Comparison of ENCODE assay signal across 8 cellular contexts in genomic region chr5:171957591-171958251, GRCh38. TPM values are rescaled to one million over a fixed set of nuclear protein-coding genes. Genes with fewer than 3 reads are reported as not detected.
DNase-seq lines count a peak whose midpoint lies in the region; ATAC-seq and TF ChIP-seq lines count a peak whose summit lies in the region.

No MANE protein-coding gene starts in this region.

- H3K27ac Mint-ChIP-seq in activated B cell treated with CpG ODN at 0.5 μM for 24 hours = peak overlapping the region; percentile 43

- H3K27me3 ChIP-seq in right cardiac atrium (ENCODE audit: control insufficient read depth, insufficient read depth) (no peaks in the 10 kb centered on the region), stomach smooth muscle (ENCODE audit: control insufficient read depth in 1 of 2, insufficient read depth in 2 of 2, low read length in 2 of 2) (no peaks in the 10 kb centered on the region)

- H3K4me3 Mint-ChIP-seq in activated B cell treated with CpG ODN at 0.5 μM for 24 hours = peak overlapping the region; percentile 39

- POLR2A ChIA-PET in activated B cell treated with CpG ODN at 0.5 μM for 24 hours (lab: Charles Lee) = interaction anchor here (1.3 to 1.6 kb wide), 2 partner anchors 49 kb away, joined by 4 to 6 read pairs; partner anchors contain the start of gene FBXW11

- intact Hi-C loops in activated B cell treated with CpG ODN at 0.5 μM for 24 hours (cut with micrococcal nuclease) (no loop called here), right cardiac atrium (cut with DNase I) (no loop called here), posterior cingulate gyrus (cut with DNase I) (no loop called here)

- no peaks in the 10 kb centered on the region for H3K27me3 Mint-ChIP-seq in activated B cell treated with CpG ODN at 0.5 μM for 24 hours

- H3K4me1 ChIP-seq in right cardiac atrium (ENCODE audit: control insufficient read depth, insufficient read depth, low read length) (peaks cover 13% of the 10 kb centered on the region), stomach smooth muscle (ENCODE audit: control insufficient read depth, insufficient read depth, low read length) (peaks cover 28% of the 10 kb centered on the region)

- ATAC-seq in activated B cell treated with CpG ODN at 0.5 μM for 24 hours (ENCODE audit: low read depth) (no peak), right cardiac atrium (peak in 1 of 2 donors; percentile 36), HG02970 (IDR thresholded peaks at IDR 0.05; ENCODE audit: low FRiP score, unreplicated experiment) (no peak)

- DNase-seq in activated CD4-positive, alpha-beta T cell treated with anti-CD3 and anti-CD28 coated beads for 48 hours = peak; percentile 83
- no peak for DNase-seq in activated CD4-positive, alpha-beta T cell treated with anti-CD3 and anti-CD28 coated beads, Interleukin-2, amount 50 U/mL, for 1 hour
- DNase-seq in activated B cell treated with CpG ODN at 0.5 μM for 24 hours = no peak
- no peak for DNase-seq in right cardiac atrium
- no peak for DNase-seq in posterior cingulate gyrus
- no peak for DNase-seq in foreskin melanocyte

- H3K4me1 Mint-ChIP-seq in activated B cell treated with CpG ODN at 0.5 μM for 24 hours = peaks cover 92% of the 10 kb centered on the region

- H3K9me3 ChIP-seq in right cardiac atrium (ENCODE audit: control insufficient read depth, low read length) (no peaks in the 10 kb centered on the region), stomach smooth muscle (ENCODE audit: control insufficient read depth in 2 of 2, low read length in 2 of 2) (no peaks in the 10 kb centered on the region)

- H3K27ac ChIP-seq in right cardiac atrium (ENCODE audit: low read length) = peak overlapping the region; percentile 6
- H3K27ac ChIP-seq in stomach smooth muscle (ENCODE audit: low read length) = peak overlapping the region; percentile 50

- peaks cover 11% of the 10 kb centered on the region for H3K36me3 Mint-ChIP-seq in activated B cell treated with CpG ODN at 0.5 μM for 24 hours (ENCODE audit: low read depth)

- WGBS in right cardiac atrium = 77% methylated on average over 9 of the region's 9 CpGs

- TF ChIP-seq CTCF in activated B cell treated with CpG ODN at 0.5 μM for 24 hours (IDR thresholded peaks at IDR 0.05) = no peak

- no peaks in the 10 kb centered on the region for H3K9me3 Mint-ChIP-seq in activated B cell treated with CpG ODN at 0.5 μM for 24 hours

- H3K36me3 ChIP-seq in stomach smooth muscle (ENCODE audit: control insufficient read depth in 2 of 2, insufficient read depth in 2 of 2, low read length in 2 of 2) = no peaks in the 10 kb centered on the region

- H3K4me3 ChIP-seq in right cardiac atrium (ENCODE audit: low read length) = no peak overlapping the region
- no peak overlapping the region for H3K4me3 ChIP-seq in stomach smooth muscle (ENCODE audit: low read length in 2 of 2)

- CTCF ChIA-PET in activated B cell treated with CpG ODN at 0.5 μM for 24 hours (lab: Charles Lee) = interaction anchor here (1.0 kb wide), 1 partner anchor 45 kb away, joined by 5 read pairs; no protein-coding TSS in a partner anchor

- H3K9ac ChIP-seq in stomach smooth muscle (ENCODE audit: low read length in 2 of 2) = no peak overlapping the region

RNA-seq across cellular contexts. Expression of gene FBXW11, which starts 48.7 kb away (rescaled TPM):
- total RNA-seq in activated B cell treated with CpG ODN at 0.5 μM for 24 hours (46.5 and 52.7 TPM in 2 replicates), right cardiac atrium (10 to 100 TPM; 62.3 to 70.7 (median 67.3) TPM)
- 15.8 TPM for polyA plus RNA-seq in right cardiac atrium
